ENCODE assay signal across 19 cellular contexts in genomic region chr20:23640018-23640872, GRCh38. TPM values are rescaled to one million over a fixed set of nuclear protein-coding genes. Genes with fewer than 3 reads are reported as not detected.
DNase-seq lines count a peak whose midpoint lies in the region; ATAC-seq and TF ChIP-seq lines count a peak whose summit lies in the region.
"Had no signal": no experiment of that assay in that cellular context is flagged by ENCODE, and none has a peak within 500 bp of the region (broad histone marks: within the 10 kb centered on the region; RNA-seq: fewer than 3 reads in every experiment).

No MANE protein-coding gene starts in this region.

- DNase-seq in GM13977 (ENCODE audit: low spot score) (peak; percentile 7), ecto neural progenitor cell (ENCODE audit: low spot score) (peak; percentile 32), mesenteric fat pad (ENCODE audit: low spot score) (no peak), NCI-H1105 (lab: John Stamatoyannopoulos, UW) (no peak)
- DNase-seq: CD4-positive, alpha-beta T cell; GF-D8; HCEC 1CT; Kasumi-1; NCI-H2081; NCI-H345; NCI-H526 treated with DMSO at 0.1 percent for 48 hours; SHP77 had no signal

- in situ Hi-C loops in GM13977 (cut with MboI; ENCODE audit: low pct_unique_long_range_greater_than_20kb, low sequenced_read_pairs, unreplicated experiment) = no loop called here

- no peaks in the 10 kb centered on the region for H3K27me3 ChIP-seq in BLaER1

- peaks cover 12% of the 10 kb centered on the region for H3K4me1 Mint-ChIP-seq in nephron

- H4K20me1 ChIP-seq in BLaER1 = peaks cover 9% of the 10 kb centered on the region; the same call in 1 of the 2 replicates

- H3K36me3 Mint-ChIP-seq in nephron (ENCODE audit: low read depth) = no peaks in the 10 kb centered on the region

- no peaks in the 10 kb centered on the region for H3K36me3 ChIP-seq in BLaER1

- no peak for ATAC-seq in GM21717 (IDR thresholded peaks at IDR 0.05; ENCODE audit: unreplicated experiment)
- no peak for ATAC-seq in GM18520 (IDR thresholded peaks at IDR 0.05; ENCODE audit: unreplicated experiment)
- ATAC-seq: Panc1, SK-N-SH treated with all-trans-retinoic acid at 6 μM for 48 hours had no signal

- H3K27me3 Mint-ChIP-seq in nephron (ENCODE audit: low read depth) = no peaks in the 10 kb centered on the region

- peak overlapping the region; percentile 47 to 65 (median 52) for H3K4me3 Mint-ChIP-seq in nephron
- H3K4me3 Mint-ChIP-seq: CD4-positive, alpha-beta T cell had no signal

- H3K4me1 ChIP-seq in BLaER1 = peaks cover 79% of the 10 kb centered on the region

- peak overlapping the region; percentile 33; the same call in 1 of the 2 replicates for H3K27ac ChIP-seq in BLaER1

- H3K4me2 ChIP-seq in BLaER1 = peak overlapping the region; percentile 71

- H3K9ac ChIP-seq in BLaER1 = no peak overlapping the region

- H3K27ac Mint-ChIP-seq in nephron = peak overlapping the region in 1 of 3 experiments; percentile 7
- H3K27ac Mint-ChIP-seq: CD4-positive, alpha-beta T cell had no signal

- H3K4me3 ChIP-seq in BLaER1 = no peak overlapping the region

- H3K9me3 ChIP-seq in BLaER1 = no peaks in the 10 kb centered on the region

- H3K9me3 Mint-ChIP-seq in nephron = no peaks in the 10 kb centered on the region
- H3K9me3 Mint-ChIP-seq: CD4-positive, alpha-beta T cell had no signal

- TF ChIP-seq CTCF in GM13977 (IDR thresholded peaks at IDR 0.05; ENCODE audit: extremely low read depth, insufficient read depth, missing control alignments) (no peak), nephron (IDR thresholded peaks at IDR 0.05; ENCODE audit: unreplicated experiment in 3 of 3) (no peak)

RNA-seq across cellular contexts. Expression of gene CST3, which starts 2.5 kb away (rescaled TPM):
- 1,237 TPM for total RNA-seq in mesenteric fat pad

RNA-seq across cellular contexts. Expression of gene CST9, which starts 34.5 kb away (rescaled TPM):
- total RNA-seq in mesenteric fat pad = not detected
- total RNA-seq: A673; CD4-positive, alpha-beta T cell had no signal

RNA-seq across cellular contexts. Expression of gene CST4, which starts 48.6 kb away (rescaled TPM):
- not detected for total RNA-seq in mesenteric fat pad
- total RNA-seq: A673; CD4-positive, alpha-beta T cell had no signal

Comparison
In these comparisons a context has a peak if more than half of its experiments do, and no peak if none do; other contexts are left out.
1. DNase-seq: peak in GM13977 (single experiment) and ecto neural progenitor cell (single experiment); none in mesenteric fat pad (single experiment) and NCI-H1105 (single experiment).